ENCODE assay signal across 1 cellular context in the genomic region with DNA sequence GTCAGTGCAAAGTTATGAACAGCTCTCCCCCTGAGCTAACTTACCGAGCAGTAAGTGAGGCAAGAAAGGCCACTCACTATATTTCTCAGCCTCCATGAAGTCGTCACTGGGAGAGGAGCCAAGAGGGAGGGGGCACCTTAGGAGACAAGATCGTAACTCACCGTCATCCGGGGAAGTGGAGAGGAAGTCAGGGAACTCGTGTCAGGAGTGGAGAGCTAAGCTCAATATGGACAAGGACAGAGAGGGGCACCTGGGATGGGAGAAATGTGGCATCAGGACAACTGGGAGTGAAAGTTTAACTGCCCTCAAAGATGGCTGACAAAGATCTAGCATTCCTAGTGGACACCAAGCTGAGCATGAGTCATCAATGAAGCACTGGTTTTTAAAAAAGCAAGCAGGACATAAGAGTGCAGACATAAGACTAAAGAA.
TF ChIP-seq lines count a peak whose summit lies in the region.

No MANE protein-coding gene starts in this region.

TF ChIP-seq in HEK293, 187 proteins besides CTCF, POLR2A, EP300 and RAD21 (continued from another document and continues in another):
- TF ChIP-seq, protein P1, sequence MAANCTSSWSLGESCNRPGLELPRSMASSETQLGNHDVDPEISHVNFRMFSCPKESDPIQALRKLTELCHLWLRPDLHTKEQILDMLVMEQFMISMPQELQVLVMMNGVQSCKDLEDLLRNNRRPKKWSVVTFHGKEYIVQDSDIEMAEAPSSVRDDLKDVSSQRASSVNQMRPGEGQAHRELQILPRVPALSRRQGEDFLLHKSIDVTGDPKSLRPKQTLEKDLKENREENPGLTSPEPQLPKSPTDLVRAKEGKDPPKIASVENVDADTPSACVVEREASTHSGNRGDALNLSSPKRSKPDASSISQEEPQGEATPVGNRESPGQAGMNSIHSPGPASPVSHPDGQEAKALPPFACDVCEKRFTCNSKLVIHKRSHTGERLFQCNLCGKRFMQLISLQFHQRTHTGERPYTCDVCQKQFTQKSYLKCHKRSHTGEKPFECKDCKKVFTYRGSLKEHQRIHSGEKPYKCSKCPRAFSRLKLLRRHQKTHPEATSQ (tag by site-specific recombination; IDR thresholded peaks at IDR 0.05), result no peak
- TF ChIP-seq ZNF138 (tag by site-specific recombination; IDR thresholded peaks at IDR 0.05; ENCODE audit: borderline replicate concordance) (no peak), BCL11B (tag by site-specific recombination; IDR thresholded peaks at IDR 0.05; ENCODE audit: low read depth) (no peak), ZNF670 (tag by site-specific recombination; IDR thresholded peaks at IDR 0.05; ENCODE audit: low read depth) (no peak), BCL11A (tag by site-specific recombination; IDR thresholded peaks at IDR 0.05; ENCODE audit: low read depth) (no peak), ZFP69B (tag by site-specific recombination; IDR thresholded peaks at IDR 0.05) (no peak), SP7 (tag by site-specific recombination; IDR thresholded peaks at IDR 0.05) (peak; percentile 13; the same call in 1 of the 2 replicates), ZNF19 (tag by site-specific recombination; IDR thresholded peaks at IDR 0.05; ENCODE audit: low read depth) (no peak), ZNF114 (tag by site-specific recombination; IDR thresholded peaks at IDR 0.05) (no peak), ZNF221 (tag by site-specific recombination; IDR thresholded peaks at IDR 0.05; ENCODE audit: borderline replicate concordance) (no peak), WT1 (tag by site-specific recombination; IDR thresholded peaks at IDR 0.05) (no peak), SP3 (tag by site-specific recombination; IDR thresholded peaks at IDR 0.05) (no peak), ZNF843 (tag by site-specific recombination; IDR thresholded peaks at IDR 0.05) (no peak), ZFP41 (tag by site-specific recombination; IDR thresholded peaks at IDR 0.05; ENCODE audit: borderline replicate concordance) (no peak), ZNF112 (tag by site-specific recombination; IDR thresholded peaks at IDR 0.05) (no peak), ZNF521 (tag by site-specific recombination; IDR thresholded peaks at IDR 0.05) (no peak), ZNF529 (tag by site-specific recombination; IDR thresholded peaks at IDR 0.05; ENCODE audit: insufficient replicate concordance) (no peak), ZNF514 (tag by site-specific recombination; IDR thresholded peaks at IDR 0.05) (no peak), ZNF2 (tag by site-specific recombination; IDR thresholded peaks at IDR 0.05) (no peak), ZSCAN23 (tag by site-specific recombination; IDR thresholded peaks at IDR 0.05) (no peak), ZNF530 (tag by site-specific recombination; IDR thresholded peaks at IDR 0.05; ENCODE audit: low read depth) (no peak), HOXD13 (CRISPR knock-in tag; IDR thresholded peaks at IDR 0.05; ENCODE audit: borderline replicate concordance) (no peak), ZFP37 (tag by site-specific recombination; IDR thresholded peaks at IDR 0.05) (no peak), ZNF548 (tag by site-specific recombination; IDR thresholded peaks at IDR 0.05) (no peak), ZNF10 (tag by site-specific recombination; IDR thresholded peaks at IDR 0.05) (no peak), ZNF792 (tag by site-specific recombination; IDR thresholded peaks at IDR 0.05) (no peak), MZF1 (tag by site-specific recombination; IDR thresholded peaks at IDR 0.05; ENCODE audit: borderline replicate concordance) (no peak), ZNF16 (tag by site-specific recombination; IDR thresholded peaks at IDR 0.05; ENCODE audit: low read depth) (no peak), ZNF549 (tag by site-specific recombination; IDR thresholded peaks at IDR 0.05) (no peak), ZNF654 (tag by site-specific recombination; IDR thresholded peaks at IDR 0.05; ENCODE audit: low read depth) (no peak), ZNF341 (tag by site-specific recombination; IDR thresholded peaks at IDR 0.05; ENCODE audit: low read depth) (0 out of 2 replicates have a peak, but pooled peaks have one; percentile 21)
- TF ChIP-seq, protein P2, sequence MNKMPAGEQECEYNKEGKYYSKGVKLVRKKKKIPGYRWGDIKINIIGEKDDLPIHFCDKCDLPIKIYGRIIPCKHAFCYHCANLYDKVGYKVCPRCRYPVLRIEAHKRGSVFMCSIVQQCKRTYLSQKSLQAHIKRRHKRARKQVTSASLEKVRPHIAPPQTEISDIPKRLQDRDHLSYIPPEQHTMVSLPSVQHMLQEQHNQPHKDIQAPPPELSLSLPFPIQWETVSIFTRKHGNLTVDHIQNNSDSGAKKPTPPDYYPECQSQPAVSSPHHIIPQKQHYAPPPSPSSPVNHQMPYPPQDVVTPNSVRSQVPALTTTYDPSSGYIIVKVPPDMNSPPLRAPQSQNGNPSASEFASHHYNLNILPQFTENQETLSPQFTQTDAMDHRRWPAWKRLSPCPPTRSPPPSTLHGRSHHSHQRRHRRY (tag by site-specific recombination; IDR thresholded peaks at IDR 0.05), result no peak
- TF ChIP-seq, protein P3, sequence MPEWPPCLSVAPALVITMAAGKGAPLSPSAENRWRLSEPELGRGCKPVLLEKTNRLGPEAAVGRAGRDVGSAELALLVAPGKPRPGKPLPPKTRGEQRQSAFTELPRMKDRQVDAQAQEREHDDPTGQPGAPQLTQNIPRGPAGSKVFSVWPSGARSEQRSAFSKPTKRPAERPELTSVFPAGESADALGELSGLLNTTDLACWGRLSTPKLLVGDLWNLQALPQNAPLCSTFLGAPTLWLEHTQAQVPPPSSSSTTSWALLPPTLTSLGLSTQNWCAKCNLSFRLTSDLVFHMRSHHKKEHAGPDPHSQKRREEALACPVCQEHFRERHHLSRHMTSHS (tag by site-specific recombination; IDR thresholded peaks at IDR 0.05), result no peak
- TF ChIP-seq, protein P4, sequence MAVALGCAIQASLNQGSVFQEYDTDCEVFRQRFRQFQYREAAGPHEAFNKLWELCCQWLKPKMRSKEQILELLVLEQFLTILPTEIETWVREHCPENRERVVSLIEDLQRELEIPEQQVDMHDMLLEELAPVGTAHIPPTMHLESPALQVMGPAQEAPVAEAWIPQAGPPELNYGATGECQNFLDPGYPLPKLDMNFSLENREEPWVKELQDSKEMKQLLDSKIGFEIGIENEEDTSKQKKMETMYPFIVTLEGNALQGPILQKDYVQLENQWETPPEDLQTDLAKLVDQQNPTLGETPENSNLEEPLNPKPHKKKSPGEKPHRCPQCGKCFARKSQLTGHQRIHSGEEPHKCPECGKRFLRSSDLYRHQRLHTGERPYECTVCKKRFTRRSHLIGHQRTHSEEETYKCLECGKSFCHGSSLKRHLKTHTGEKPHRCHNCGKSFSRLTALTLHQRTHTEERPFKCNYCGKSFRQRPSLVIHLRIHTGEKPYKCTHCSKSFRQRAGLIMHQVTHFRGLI (tag by site-specific recombination; IDR thresholded peaks at IDR 0.05), result no peak
- TF ChIP-seq, protein P5, sequence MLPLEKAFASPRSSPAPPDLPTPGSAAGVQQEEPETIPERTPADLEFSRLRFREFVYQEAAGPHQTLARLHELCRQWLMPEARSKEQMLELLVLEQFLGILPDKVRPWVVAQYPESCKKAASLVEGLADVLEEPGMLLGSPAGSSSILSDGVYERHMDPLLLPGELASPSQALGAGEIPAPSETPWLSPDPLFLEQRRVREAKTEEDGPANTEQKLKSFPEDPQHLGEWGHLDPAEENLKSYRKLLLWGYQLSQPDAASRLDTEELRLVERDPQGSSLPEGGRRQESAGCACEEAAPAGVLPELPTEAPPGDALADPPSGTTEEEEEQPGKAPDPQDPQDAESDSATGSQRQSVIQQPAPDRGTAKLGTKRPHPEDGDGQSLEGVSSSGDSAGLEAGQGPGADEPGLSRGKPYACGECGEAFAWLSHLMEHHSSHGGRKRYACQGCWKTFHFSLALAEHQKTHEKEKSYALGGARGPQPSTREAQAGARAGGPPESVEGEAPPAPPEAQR (tag by site-specific recombination; IDR thresholded peaks at IDR 0.05), result no peak
- TF ChIP-seq, protein P6, sequence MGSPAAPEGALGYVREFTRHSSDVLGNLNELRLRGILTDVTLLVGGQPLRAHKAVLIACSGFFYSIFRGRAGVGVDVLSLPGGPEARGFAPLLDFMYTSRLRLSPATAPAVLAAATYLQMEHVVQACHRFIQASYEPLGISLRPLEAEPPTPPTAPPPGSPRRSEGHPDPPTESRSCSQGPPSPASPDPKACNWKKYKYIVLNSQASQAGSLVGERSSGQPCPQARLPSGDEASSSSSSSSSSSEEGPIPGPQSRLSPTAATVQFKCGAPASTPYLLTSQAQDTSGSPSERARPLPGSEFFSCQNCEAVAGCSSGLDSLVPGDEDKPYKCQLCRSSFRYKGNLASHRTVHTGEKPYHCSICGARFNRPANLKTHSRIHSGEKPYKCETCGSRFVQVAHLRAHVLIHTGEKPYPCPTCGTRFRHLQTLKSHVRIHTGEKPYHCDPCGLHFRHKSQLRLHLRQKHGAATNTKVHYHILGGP (tag by site-specific recombination; IDR thresholded peaks at IDR 0.05), result no peak
- TF ChIP-seq, protein P7, sequence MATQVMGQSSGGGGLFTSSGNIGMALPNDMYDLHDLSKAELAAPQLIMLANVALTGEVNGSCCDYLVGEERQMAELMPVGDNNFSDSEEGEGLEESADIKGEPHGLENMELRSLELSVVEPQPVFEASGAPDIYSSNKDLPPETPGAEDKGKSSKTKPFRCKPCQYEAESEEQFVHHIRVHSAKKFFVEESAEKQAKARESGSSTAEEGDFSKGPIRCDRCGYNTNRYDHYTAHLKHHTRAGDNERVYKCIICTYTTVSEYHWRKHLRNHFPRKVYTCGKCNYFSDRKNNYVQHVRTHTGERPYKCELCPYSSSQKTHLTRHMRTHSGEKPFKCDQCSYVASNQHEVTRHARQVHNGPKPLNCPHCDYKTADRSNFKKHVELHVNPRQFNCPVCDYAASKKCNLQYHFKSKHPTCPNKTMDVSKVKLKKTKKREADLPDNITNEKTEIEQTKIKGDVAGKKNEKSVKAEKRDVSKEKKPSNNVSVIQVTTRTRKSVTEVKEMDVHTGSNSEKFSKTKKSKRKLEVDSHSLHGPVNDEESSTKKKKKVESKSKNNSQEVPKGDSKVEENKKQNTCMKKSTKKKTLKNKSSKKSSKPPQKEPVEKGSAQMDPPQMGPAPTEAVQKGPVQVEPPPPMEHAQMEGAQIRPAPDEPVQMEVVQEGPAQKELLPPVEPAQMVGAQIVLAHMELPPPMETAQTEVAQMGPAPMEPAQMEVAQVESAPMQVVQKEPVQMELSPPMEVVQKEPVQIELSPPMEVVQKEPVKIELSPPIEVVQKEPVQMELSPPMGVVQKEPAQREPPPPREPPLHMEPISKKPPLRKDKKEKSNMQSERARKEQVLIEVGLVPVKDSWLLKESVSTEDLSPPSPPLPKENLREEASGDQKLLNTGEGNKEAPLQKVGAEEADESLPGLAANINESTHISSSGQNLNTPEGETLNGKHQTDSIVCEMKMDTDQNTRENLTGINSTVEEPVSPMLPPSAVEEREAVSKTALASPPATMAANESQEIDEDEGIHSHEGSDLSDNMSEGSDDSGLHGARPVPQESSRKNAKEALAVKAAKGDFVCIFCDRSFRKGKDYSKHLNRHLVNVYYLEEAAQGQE (tag by site-specific recombination; IDR thresholded peaks at IDR 0.05), result no peak
- TF ChIP-seq, protein P8, sequence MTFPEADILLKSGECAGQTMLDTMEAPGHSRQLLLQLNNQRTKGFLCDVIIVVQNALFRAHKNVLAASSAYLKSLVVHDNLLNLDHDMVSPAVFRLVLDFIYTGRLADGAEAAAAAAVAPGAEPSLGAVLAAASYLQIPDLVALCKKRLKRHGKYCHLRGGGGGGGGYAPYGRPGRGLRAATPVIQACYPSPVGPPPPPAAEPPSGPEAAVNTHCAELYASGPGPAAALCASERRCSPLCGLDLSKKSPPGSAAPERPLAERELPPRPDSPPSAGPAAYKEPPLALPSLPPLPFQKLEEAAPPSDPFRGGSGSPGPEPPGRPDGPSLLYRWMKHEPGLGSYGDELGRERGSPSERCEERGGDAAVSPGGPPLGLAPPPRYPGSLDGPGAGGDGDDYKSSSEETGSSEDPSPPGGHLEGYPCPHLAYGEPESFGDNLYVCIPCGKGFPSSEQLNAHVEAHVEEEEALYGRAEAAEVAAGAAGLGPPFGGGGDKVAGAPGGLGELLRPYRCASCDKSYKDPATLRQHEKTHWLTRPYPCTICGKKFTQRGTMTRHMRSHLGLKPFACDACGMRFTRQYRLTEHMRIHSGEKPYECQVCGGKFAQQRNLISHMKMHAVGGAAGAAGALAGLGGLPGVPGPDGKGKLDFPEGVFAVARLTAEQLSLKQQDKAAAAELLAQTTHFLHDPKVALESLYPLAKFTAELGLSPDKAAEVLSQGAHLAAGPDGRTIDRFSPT (tag by site-specific recombination; IDR thresholded peaks at IDR 0.05), result peak; percentile 49; the same call in 1 of the 2 replicates
- TF ChIP-seq, protein P9, sequence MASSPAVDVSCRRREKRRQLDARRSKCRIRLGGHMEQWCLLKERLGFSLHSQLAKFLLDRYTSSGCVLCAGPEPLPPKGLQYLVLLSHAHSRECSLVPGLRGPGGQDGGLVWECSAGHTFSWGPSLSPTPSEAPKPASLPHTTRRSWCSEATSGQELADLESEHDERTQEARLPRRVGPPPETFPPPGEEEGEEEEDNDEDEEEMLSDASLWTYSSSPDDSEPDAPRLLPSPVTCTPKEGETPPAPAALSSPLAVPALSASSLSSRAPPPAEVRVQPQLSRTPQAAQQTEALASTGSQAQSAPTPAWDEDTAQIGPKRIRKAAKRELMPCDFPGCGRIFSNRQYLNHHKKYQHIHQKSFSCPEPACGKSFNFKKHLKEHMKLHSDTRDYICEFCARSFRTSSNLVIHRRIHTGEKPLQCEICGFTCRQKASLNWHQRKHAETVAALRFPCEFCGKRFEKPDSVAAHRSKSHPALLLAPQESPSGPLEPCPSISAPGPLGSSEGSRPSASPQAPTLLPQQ (tag by site-specific recombination; IDR thresholded peaks at IDR 0.05), result peak; percentile 20; the same call in 1 of the 2 replicates
- TF ChIP-seq, protein P10, sequence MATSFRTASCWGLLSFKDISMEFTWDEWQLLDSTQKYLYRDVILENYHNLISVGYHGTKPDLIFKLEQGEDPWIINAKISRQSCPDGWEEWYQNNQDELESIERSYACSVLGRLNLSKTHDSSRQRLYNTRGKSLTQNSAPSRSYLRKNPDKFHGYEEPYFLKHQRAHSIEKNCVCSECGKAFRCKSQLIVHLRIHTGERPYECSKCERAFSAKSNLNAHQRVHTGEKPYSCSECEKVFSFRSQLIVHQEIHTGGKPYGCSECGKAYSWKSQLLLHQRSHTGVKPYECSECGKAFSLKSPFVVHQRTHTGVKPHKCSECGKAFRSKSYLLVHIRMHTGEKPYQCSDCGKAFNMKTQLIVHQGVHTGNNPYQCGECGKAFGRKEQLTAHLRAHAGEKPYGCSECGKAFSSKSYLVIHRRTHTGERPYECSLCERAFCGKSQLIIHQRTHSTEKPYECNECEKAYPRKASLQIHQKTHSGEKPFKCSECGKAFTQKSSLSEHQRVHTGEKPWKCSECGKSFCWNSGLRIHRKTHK (tag by site-specific recombination; IDR thresholded peaks at IDR 0.05), result no peak
- TF ChIP-seq, protein P11, sequence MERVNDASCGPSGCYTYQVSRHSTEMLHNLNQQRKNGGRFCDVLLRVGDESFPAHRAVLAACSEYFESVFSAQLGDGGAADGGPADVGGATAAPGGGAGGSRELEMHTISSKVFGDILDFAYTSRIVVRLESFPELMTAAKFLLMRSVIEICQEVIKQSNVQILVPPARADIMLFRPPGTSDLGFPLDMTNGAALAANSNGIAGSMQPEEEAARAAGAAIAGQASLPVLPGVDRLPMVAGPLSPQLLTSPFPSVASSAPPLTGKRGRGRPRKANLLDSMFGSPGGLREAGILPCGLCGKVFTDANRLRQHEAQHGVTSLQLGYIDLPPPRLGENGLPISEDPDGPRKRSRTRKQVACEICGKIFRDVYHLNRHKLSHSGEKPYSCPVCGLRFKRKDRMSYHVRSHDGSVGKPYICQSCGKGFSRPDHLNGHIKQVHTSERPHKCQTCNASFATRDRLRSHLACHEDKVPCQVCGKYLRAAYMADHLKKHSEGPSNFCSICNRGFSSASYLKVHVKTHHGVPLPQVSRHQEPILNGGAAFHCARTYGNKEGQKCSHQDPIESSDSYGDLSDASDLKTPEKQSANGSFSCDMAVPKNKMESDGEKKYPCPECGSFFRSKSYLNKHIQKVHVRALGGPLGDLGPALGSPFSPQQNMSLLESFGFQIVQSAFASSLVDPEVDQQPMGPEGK (tag by site-specific recombination; IDR thresholded peaks at IDR 0.05), result peak; percentile 41; the same call in 1 of the 2 replicates
